Comparison of ENCODE assay signal across 21 cellular contexts in the genomic region with DNA sequence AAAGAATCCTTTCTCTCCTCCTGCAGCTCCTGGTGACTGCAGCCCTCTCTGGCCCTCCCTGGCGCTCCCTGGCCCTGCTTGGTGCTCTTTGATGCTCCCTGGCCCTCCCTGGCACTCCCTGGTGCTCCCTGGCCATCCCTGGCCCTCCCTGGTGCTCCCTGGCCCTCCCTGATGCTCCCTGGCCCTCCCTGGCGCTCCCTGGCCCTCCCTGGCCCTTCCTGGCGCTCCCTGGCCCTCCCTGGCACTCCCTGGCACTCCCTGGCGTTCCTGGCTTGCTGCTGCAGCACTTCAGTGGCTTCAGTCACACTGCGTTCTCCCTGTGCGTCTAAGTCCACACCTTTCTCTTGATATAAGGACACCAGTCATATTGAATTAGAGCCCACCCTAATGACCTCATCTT. TPM values are rescaled to one million over a fixed set of nuclear protein-coding genes. Genes with fewer than 3 reads are reported as not detected.
"Had no signal": no experiment of that assay in that cellular context is flagged by ENCODE, and none has a peak within 500 bp of the region (broad histone marks: within the 10 kb centered on the region; RNA-seq: fewer than 3 reads in every experiment).

No MANE protein-coding gene starts in this region.

- H3K27ac Mint-ChIP-seq: activated CD4-positive, alpha-beta T cell treated with anti-CD3 and anti-CD28 coated beads, Interleukin-2, amount 10 ng/mL, durations not matched to agents 24 days and 14 days; activated CD8-positive, alpha-beta T cell treated with anti-CD3 and anti-CD28 coated beads for 36 hours; activated naive CD8-positive, alpha-beta T cell treated with anti-CD3 and anti-CD28 coated beads, Interleukin-2, amount 10 ng/mL, durations not matched to agents 7 days and 5 days; activated T-helper 17 cell treated with anti-CD3 and anti-CD28 coated beads, Interleukin-2, amount 50 U/mL, for 72 hours; mesothelial cell of epicardium; nephron; stimulated activated naive CD8-positive, alpha-beta T cell treated with anti-CD3 and anti-CD28 coated beads, Interleukin-15, amount 100 ng/mL, for 72 hours had no signal

- H3K27ac ChIP-seq: cardiac muscle cell, coronary artery, gastrocnemius medialis, heart left ventricle, upper lobe of left lung had no signal

- ATAC-seq: activated CD8-positive, alpha-beta T cell treated with anti-CD3 and anti-CD28 coated beads for 36 hours; activated T-helper 17 cell treated with anti-CD3 and anti-CD28 coated beads, Interleukin-2, amount 50 U/mL, for 72 hours; gastrocnemius medialis; heart left ventricle; stimulated activated naive CD8-positive, alpha-beta T cell treated with anti-CD3 and anti-CD28 coated beads, Interleukin-15, amount 100 ng/mL, for 72 hours had no signal

- H3K4me1 Mint-ChIP-seq: activated CD4-positive, alpha-beta T cell treated with anti-CD3 and anti-CD28 coated beads, Interleukin-2, amount 10 ng/mL, durations not matched to agents 24 days and 14 days; activated naive CD8-positive, alpha-beta T cell treated with anti-CD3 and anti-CD28 coated beads, Interleukin-2, amount 10 ng/mL, durations not matched to agents 7 days and 5 days; activated T-helper 17 cell treated with anti-CD3 and anti-CD28 coated beads, Interleukin-2, amount 50 U/mL, for 72 hours had no signal

- H3K36me3 ChIP-seq: cardiac muscle cell, gastrocnemius medialis, heart left ventricle, upper lobe of left lung had no signal

- H3K9me3 Mint-ChIP-seq: activated naive CD8-positive, alpha-beta T cell treated with anti-CD3 and anti-CD28 coated beads, Interleukin-2, amount 10 ng/mL, durations not matched to agents 7 days and 5 days; activated T-helper 17 cell treated with anti-CD3 and anti-CD28 coated beads, Interleukin-2, amount 50 U/mL, for 72 hours had no signal

- H3K36me3 Mint-ChIP-seq: activated naive CD8-positive, alpha-beta T cell treated with anti-CD3 and anti-CD28 coated beads, Interleukin-2, amount 10 ng/mL, durations not matched to agents 7 days and 5 days; mesothelial cell of epicardium had no signal

- H3K27me3 ChIP-seq: cardiac muscle cell, upper lobe of left lung had no signal

- H3K9me3 ChIP-seq: gastrocnemius medialis had no signal

- H3K4me1 ChIP-seq: gastrocnemius medialis had no signal

- DNase-seq: activated CD4-positive, alpha-beta T cell treated with anti-CD3 and anti-CD28 coated beads, Interleukin-2, amount 10 ng/mL, durations not matched to agents 24 days and 14 days; activated CD8-positive, alpha-beta T cell treated with anti-CD3 and anti-CD28 coated beads for 36 hours; activated naive CD4-positive, alpha-beta T cell treated with Interleukin-2 at 50 U/mL for 16 hours; activated naive CD8-positive, alpha-beta T cell treated with anti-CD3 and anti-CD28 coated beads, Interleukin-2, amount 10 ng/mL, durations not matched to agents 7 days and 5 days; activated T-cell treated with anti-CD3 and anti-CD28 coated beads, Interleukin-2, amount 50 U/mL, for 1 hour; amygdala; gastrocnemius medialis; heart left ventricle; kidney glomerular epithelial cell; occipital lobe; stimulated activated CD4-positive, alpha-beta T cell treated with anti-CD3 and anti-CD28 coated beads, Interleukin-15, amount 100 ng/mL, for 24 hours; stimulated activated CD4-positive, alpha-beta T cell treated with anti-CD3 and anti-CD28 coated beads, Interleukin-2, amount 100 ng/mL, for 48 hours; stimulated activated naive CD8-positive, alpha-beta T cell treated with anti-CD3 and anti-CD28 coated beads, Interleukin-15, amount 100 ng/mL, for 72 hours; T1000 had no signal

- H3K4me3 ChIP-seq: cardiac muscle cell, coronary artery, gastrocnemius medialis, heart left ventricle, upper lobe of left lung had no signal

- H3K4me3 Mint-ChIP-seq: activated CD4-positive, alpha-beta T cell treated with anti-CD3 and anti-CD28 coated beads, Interleukin-2, amount 10 ng/mL, durations not matched to agents 24 days and 14 days; activated CD8-positive, alpha-beta T cell treated with anti-CD3 and anti-CD28 coated beads for 36 hours; activated naive CD8-positive, alpha-beta T cell treated with anti-CD3 and anti-CD28 coated beads, Interleukin-2, amount 10 ng/mL, durations not matched to agents 7 days and 5 days; activated T-helper 17 cell treated with anti-CD3 and anti-CD28 coated beads, Interleukin-2, amount 50 U/mL, for 72 hours; mesothelial cell of epicardium; nephron; stimulated activated naive CD8-positive, alpha-beta T cell treated with anti-CD3 and anti-CD28 coated beads, Interleukin-15, amount 100 ng/mL, for 72 hours had no signal

RNA-seq across cellular contexts. Expression of gene FGFR2, which starts 15.2 kb away (rescaled TPM):
- total RNA-seq: activated CD4-positive, alpha-beta T cell treated with anti-CD3 and anti-CD28 coated beads, Interleukin-2, amount 10 ng/mL, durations not matched to agents 24 days and 14 days; activated CD8-positive, alpha-beta T cell treated with anti-CD3 and anti-CD28 coated beads for 36 hours; activated T-helper 17 cell treated with anti-CD3 and anti-CD28 coated beads, Interleukin-2, amount 50 U/mL, for 72 hours; T-helper 1 cell treated with Interleukin-12 subunit alpha and Interleukin-12 subunit beta and Interleukin-4 antibody, amounts not matched to agents 30 ng/mL and 1 ng/mL, for 36 hours had no signal
